ENCODE assay signal across 8 cellular contexts in the genomic region with DNA sequence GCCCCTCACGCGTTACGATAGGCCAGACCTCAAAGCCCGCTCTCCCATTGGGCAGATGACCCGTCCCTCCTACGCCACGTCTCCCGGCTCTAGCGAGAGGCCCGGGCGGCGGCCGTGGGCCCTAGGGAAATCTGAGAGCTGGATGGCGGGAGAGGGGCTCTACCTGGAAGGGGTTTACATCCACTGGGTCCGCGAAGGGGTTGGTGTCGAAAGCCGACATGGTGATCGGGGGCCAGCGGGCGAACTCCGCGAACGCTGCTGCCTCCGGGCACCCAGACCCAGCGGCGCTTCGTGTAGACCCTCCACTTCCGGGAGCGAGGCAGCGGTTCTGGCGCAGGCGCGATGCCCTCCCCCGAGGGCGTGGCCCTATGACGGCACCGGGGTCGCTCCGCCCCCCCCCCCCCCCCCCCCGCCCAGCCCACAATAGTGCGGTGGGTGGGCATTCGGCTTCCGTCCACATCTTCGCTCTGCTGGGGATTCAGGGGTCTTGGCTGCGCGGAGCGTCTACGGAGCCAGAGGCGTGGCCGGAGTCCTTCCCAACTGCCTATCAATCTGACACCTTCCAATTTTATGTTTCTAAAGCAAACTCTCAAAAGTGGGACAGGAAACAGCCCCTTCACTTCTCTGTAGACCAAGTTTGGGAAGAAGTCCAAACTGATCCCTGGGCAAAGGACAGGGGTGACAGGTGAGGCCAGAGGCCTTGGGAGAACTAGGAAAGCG. TPM values are rescaled to one million over a fixed set of nuclear protein-coding genes. Genes with fewer than 3 reads are reported as not detected.
DNase-seq lines count a peak whose midpoint lies in the region; ATAC-seq, FAIRE-seq and TF ChIP-seq lines count a peak whose summit lies in the region.

A gene with protein sequence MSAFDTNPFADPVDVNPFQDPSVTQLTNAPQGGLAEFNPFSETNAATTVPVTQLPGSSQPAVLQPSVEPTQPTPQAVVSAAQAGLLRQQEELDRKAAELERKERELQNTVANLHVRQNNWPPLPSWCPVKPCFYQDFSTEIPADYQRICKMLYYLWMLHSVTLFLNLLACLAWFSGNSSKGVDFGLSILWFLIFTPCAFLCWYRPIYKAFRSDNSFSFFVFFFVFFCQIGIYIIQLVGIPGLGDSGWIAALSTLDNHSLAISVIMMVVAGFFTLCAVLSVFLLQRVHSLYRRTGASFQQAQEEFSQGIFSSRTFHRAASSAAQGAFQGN (minus strand): TSS at position 330 of the 720 bp plus-strand sequence. CDS start 110 bp downstream, at position 220.

- H3K27ac ChIP-seq in parathyroid adenoma (peak within 1 kb of the TSS; percentile 80), tibial artery (peak within 1 kb of the TSS; percentile 78 to 89)

- no peaks in the 10 kb centered on the region for H3K27me3 ChIP-seq in parathyroid adenoma (ENCODE audit: control insufficient read depth, insufficient read depth, low read length)
- no peaks in the 10 kb centered on the region for H3K27me3 ChIP-seq in tibial artery

- H3K4me3 ChIP-seq in parathyroid adenoma (ENCODE audit: low read depth, low read length) = peak within 1 kb of the TSS; percentile 90
- H3K4me3 ChIP-seq in tibial artery = peak within 1 kb of the TSS; percentile 61

- no peaks in the 10 kb centered on the region for H3K27me3 Mint-ChIP-seq in activated naive CD8-positive, alpha-beta T cell treated with anti-CD3 and anti-CD28 coated beads, Interleukin-2, amount 50 U/mL, for 24 hours

- H3K9me3 ChIP-seq in parathyroid adenoma (ENCODE audit: control insufficient read depth, low read length) (no peaks in the 10 kb centered on the region), tibial artery (no peaks in the 10 kb centered on the region)

- DNase-seq in GM12892 (ENCODE audit: insufficient read length) (peak; percentile 94), NCI-H1436 (lab: John Stamatoyannopoulos, UW) (peak; percentile 94), SW480 (ENCODE audit: low spot score) (peak; percentile 94), Right ventricle myocardium superior (peak; percentile 97), tibial artery (peak; percentile 94 to 97)
- DNase-seq in activated naive CD8-positive, alpha-beta T cell treated with anti-CD3 and anti-CD28 coated beads, Interleukin-2, amount 50 U/mL, for 24 hours = peak; percentile 90

- TF ChIP-seq POLR2A in GM12892 (IDR thresholded peaks at IDR 0.05; ENCODE audit: low read depth, low read length) = peak; percentile 87

- intact Hi-C loops in Right ventricle myocardium superior (cut with DNase I) = no loop called here
- intact Hi-C loops in tibial artery (cut with DNase I; ENCODE audit: low total_unique reads) = no loop called here

- peaks cover 10% of the 10 kb centered on the region for H3K79me2 ChIP-seq in parathyroid adenoma

- H3K4me1 ChIP-seq in parathyroid adenoma (peaks cover 23% of the 10 kb centered on the region), tibial artery (peaks cover 7 to 48% (median 38%) of the 10 kb centered on the region in 4 donors)

- H3K4me2 ChIP-seq in parathyroid adenoma (ENCODE audit: low read length) = peak within 1 kb of the TSS; percentile 86

- peak within 1 kb of the TSS; percentile 97 for H3K4me3 Mint-ChIP-seq in activated naive CD8-positive, alpha-beta T cell treated with anti-CD3 and anti-CD28 coated beads, Interleukin-2, amount 50 U/mL, for 24 hours

- FAIRE-seq in GM12892 (lab: Jason Lieb, UNC) = peak; percentile 76

- H2AFZ ChIP-seq in parathyroid adenoma = peak within 1 kb of the TSS; percentile 91

- peaks cover 52% of the 10 kb centered on the region for H3K4me1 Mint-ChIP-seq in activated naive CD8-positive, alpha-beta T cell treated with anti-CD3 and anti-CD28 coated beads, Interleukin-2, amount 50 U/mL, for 24 hours

- H3K27ac Mint-ChIP-seq in activated naive CD8-positive, alpha-beta T cell treated with anti-CD3 and anti-CD28 coated beads, Interleukin-2, amount 50 U/mL, for 24 hours = peak within 1 kb of the TSS; percentile 91

- H3K9ac ChIP-seq in parathyroid adenoma = peak within 1 kb of the TSS; percentile 46

- H3K9me3 Mint-ChIP-seq in activated naive CD8-positive, alpha-beta T cell treated with anti-CD3 and anti-CD28 coated beads, Interleukin-2, amount 50 U/mL, for 24 hours = no peaks in the 10 kb centered on the region

- ATAC-seq in HG02840 (IDR thresholded peaks at IDR 0.05; ENCODE audit: low FRiP score, unreplicated experiment) (peak; percentile 85), Right ventricle myocardium superior (ENCODE audit: poor library complexity) (peak; percentile 95)
- peak; percentile 96 for ATAC-seq in activated naive CD8-positive, alpha-beta T cell treated with anti-CD3 and anti-CD28 coated beads, Interleukin-2, amount 50 U/mL, for 24 hours

- H3K36me3 ChIP-seq in parathyroid adenoma (ENCODE audit: control insufficient read depth, insufficient read depth, low read length) = no peaks in the 10 kb centered on the region
- peaks cover 0 to 4% (median 0%) of the 10 kb centered on the region in 3 donors for H3K36me3 ChIP-seq in tibial artery

- H3K36me3 Mint-ChIP-seq in activated naive CD8-positive, alpha-beta T cell treated with anti-CD3 and anti-CD28 coated beads, Interleukin-2, amount 50 U/mL, for 24 hours (ENCODE audit: low read depth) = peaks cover 16% of the 10 kb centered on the region

- no peak for TF ChIP-seq CTCF in parathyroid adenoma (IDR thresholded peaks at IDR 0.05)
- TF ChIP-seq CTCF in tibial artery (IDR thresholded peaks at IDR 0.05) = no peak

RNA-seq across cellular contexts. Expression of the gene that starts here (rescaled TPM):
- polyA plus RNA-seq in GM12892 (2012; ENCODE audit: missing spikeins) = 52.0 TPM
- 38.8 TPM for total RNA-seq in Right ventricle myocardium superior

Comparison
In these comparisons a context has a peak if more than half of its experiments do, and no peak if none do; other contexts are left out.
1. Peak in every context shown above with its lines: DNase-seq, ATAC-seq, H3K4me3 ChIP-seq and H3K27ac ChIP-seq.